1 cellular context compared by ENCODE assay signal in the genomic region with DNA sequence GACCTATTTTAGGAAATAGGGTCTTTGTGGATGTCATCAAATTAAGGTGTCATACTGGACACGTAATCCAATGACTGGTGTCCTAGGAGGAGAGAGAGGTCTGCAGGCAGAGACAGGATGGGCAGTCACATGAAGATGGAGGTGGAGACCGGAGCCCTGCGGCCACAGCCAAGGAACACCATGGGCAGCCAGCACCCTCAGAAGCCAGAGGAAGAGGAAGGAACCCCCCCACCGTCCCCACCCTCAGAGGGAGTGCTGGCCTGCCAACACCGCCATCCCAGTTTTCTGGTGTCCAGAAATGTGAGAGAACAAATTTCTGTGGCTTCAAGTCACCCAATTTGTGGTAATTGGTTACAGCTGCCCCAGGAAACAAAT.
TF ChIP-seq lines count a peak whose summit lies in the region.

No MANE protein-coding gene starts in this region.

TF ChIP-seq in SK-N-SH, 30 proteins besides CTCF, POLR2A, EP300 and RAD21 (continued from another document):
- TF ChIP-seq, protein P1, sequence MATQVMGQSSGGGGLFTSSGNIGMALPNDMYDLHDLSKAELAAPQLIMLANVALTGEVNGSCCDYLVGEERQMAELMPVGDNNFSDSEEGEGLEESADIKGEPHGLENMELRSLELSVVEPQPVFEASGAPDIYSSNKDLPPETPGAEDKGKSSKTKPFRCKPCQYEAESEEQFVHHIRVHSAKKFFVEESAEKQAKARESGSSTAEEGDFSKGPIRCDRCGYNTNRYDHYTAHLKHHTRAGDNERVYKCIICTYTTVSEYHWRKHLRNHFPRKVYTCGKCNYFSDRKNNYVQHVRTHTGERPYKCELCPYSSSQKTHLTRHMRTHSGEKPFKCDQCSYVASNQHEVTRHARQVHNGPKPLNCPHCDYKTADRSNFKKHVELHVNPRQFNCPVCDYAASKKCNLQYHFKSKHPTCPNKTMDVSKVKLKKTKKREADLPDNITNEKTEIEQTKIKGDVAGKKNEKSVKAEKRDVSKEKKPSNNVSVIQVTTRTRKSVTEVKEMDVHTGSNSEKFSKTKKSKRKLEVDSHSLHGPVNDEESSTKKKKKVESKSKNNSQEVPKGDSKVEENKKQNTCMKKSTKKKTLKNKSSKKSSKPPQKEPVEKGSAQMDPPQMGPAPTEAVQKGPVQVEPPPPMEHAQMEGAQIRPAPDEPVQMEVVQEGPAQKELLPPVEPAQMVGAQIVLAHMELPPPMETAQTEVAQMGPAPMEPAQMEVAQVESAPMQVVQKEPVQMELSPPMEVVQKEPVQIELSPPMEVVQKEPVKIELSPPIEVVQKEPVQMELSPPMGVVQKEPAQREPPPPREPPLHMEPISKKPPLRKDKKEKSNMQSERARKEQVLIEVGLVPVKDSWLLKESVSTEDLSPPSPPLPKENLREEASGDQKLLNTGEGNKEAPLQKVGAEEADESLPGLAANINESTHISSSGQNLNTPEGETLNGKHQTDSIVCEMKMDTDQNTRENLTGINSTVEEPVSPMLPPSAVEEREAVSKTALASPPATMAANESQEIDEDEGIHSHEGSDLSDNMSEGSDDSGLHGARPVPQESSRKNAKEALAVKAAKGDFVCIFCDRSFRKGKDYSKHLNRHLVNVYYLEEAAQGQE (IDR thresholded peaks at IDR 0.05; ENCODE audit: low read depth, low read length), result no peak
- TF ChIP-seq TAF1 (IDR thresholded peaks at IDR 0.05; ENCODE audit: borderline replicate concordance, low read depth, low read length), result no peak
- no peak for TF ChIP-seq FOSL2 (IDR thresholded peaks at IDR 0.05; ENCODE audit: borderline replicate concordance, low read depth)
- no peak for TF ChIP-seq MEF2A (IDR thresholded peaks at IDR 0.05; ENCODE audit: borderline replicate concordance, low read depth)
- TF ChIP-seq RCOR1 (IDR thresholded peaks at IDR 0.05; ENCODE audit: low read length), result no peak
- no peak for TF ChIP-seq PBX3 (IDR thresholded peaks at IDR 0.05)
- TF ChIP-seq FOXJ3 (CRISPR knock-in tag; IDR thresholded peaks at IDR 0.05), result no peak
- TF ChIP-seq IRF3 (IDR thresholded peaks at IDR 0.05; ENCODE audit: low read depth, low read length), result no peak
- TF ChIP-seq USF1 (IDR thresholded peaks at IDR 0.05; ENCODE audit: borderline replicate concordance, low read depth), result no peak
